ENCODE assay signal across 16 cellular contexts in genomic region chr16:77856455-77857138, GRCh38.
"Had no signal": no experiment of that assay in that cellular context is flagged by ENCODE, and none has a peak within 500 bp of the region (broad histone marks: within the 10 kb centered on the region; RNA-seq: fewer than 3 reads in every experiment).

No MANE protein-coding gene starts in this region.

- H3K27ac Mint-ChIP-seq: activated naive CD4-positive, alpha-beta T cell treated with anti-CD3 and anti-CD28 coated beads, Interleukin-2, amount 50 U/mL, for 72 hours; natural killer cell; stimulated activated naive B cell treated with anti-CD40 and anti-IgM and Interleukin-4, amounts not matched to agents 10 μg/mL and 1 μg/mL and 100 μg/mL, for 72 hours had no signal

- H3K4me3 ChIP-seq: adrenal gland, breast epithelium, coronary artery, lower lobe of right lung, spleen had no signal

- H3K36me3 Mint-ChIP-seq: activated naive CD4-positive, alpha-beta T cell treated with anti-CD3 and anti-CD28 coated beads, Interleukin-2, amount 50 U/mL, for 72 hours; natural killer cell; stimulated activated naive B cell treated with anti-CD40 and anti-IgM and Interleukin-4, amounts not matched to agents 10 μg/mL and 1 μg/mL and 100 μg/mL, for 72 hours had no signal

- H3K4me3 Mint-ChIP-seq: natural killer cell; stimulated activated naive B cell treated with anti-CD40 and anti-IgM and Interleukin-4, amounts not matched to agents 10 μg/mL and 1 μg/mL and 100 μg/mL, for 72 hours had no signal

- H3K27ac ChIP-seq: adrenal gland, breast epithelium, coronary artery, lower lobe of right lung, neutrophil, spleen, VCaP had no signal

- H3K27me3 ChIP-seq: adrenal gland, breast epithelium had no signal

- H3K36me3 ChIP-seq: adrenal gland, breast epithelium, lower lobe of right lung, neutrophil, spleen had no signal

- H3K4me1 ChIP-seq: adrenal gland, breast epithelium, lower lobe of right lung, spleen had no signal

- H3K9me3 ChIP-seq: adrenal gland, breast epithelium, lower lobe of right lung, neutrophil, spleen had no signal

- DNase-seq: activated CD4-positive, alpha-beta T cell treated with anti-CD3 and anti-CD28 coated beads, Interleukin-2, amount 50 U/mL, for 4 hours; activated gamma-delta T cell treated with Interleukin-2 at 50 U/mL for 16 hours; adrenal gland; hypothalamus; left colon; lower lobe of right lung; natural killer cell; retina; spleen; stimulated activated naive B cell treated with anti-CD40 and anti-IgM and Interleukin-4, amounts not matched to agents 10 μg/mL and 1 μg/mL and 100 μg/mL, for 72 hours; T-helper 2 cell had no signal

- H3K4me1 Mint-ChIP-seq: natural killer cell; stimulated activated naive B cell treated with anti-CD40 and anti-IgM and Interleukin-4, amounts not matched to agents 10 μg/mL and 1 μg/mL and 100 μg/mL, for 72 hours had no signal

- H3K27me3 Mint-ChIP-seq: stimulated activated naive B cell treated with anti-CD40 and anti-IgM and Interleukin-4, amounts not matched to agents 10 μg/mL and 1 μg/mL and 100 μg/mL, for 72 hours had no signal

- H3K9me3 Mint-ChIP-seq: activated naive CD4-positive, alpha-beta T cell treated with anti-CD3 and anti-CD28 coated beads, Interleukin-2, amount 50 U/mL, for 72 hours; natural killer cell; stimulated activated naive B cell treated with anti-CD40 and anti-IgM and Interleukin-4, amounts not matched to agents 10 μg/mL and 1 μg/mL and 100 μg/mL, for 72 hours had no signal
